In genomic region chr9:134671341-134672113, GRCh38 we compare ENCODE assay signal across 2 cellular contexts.
TF ChIP-seq lines count a peak whose summit lies in the region.

No MANE protein-coding gene starts in this region.

TF ChIP-seq in HEK293, 187 proteins besides CTCF, POLR2A, EP300 and RAD21:
- 0 out of 2 replicates have a peak, but pooled peaks have one; percentile 21 for TF ChIP-seq ZIC2 (tag by site-specific recombination; IDR thresholded peaks at IDR 0.05)
- TF ChIP-seq ZFP41 (tag by site-specific recombination; IDR thresholded peaks at IDR 0.05; ENCODE audit: borderline replicate concordance) = no peak

TF ChIP-seq in H1, 55 proteins besides CTCF, POLR2A, EP300 and RAD21:
- no peak for TF ChIP-seq SAP30 (IDR thresholded peaks at IDR 0.05; ENCODE audit: insufficient read depth, insufficient replicate concordance, low read length)
- TF ChIP-seq BACH1 (IDR thresholded peaks at IDR 0.05; ENCODE audit: low read length) = no peak
- no peak for TF ChIP-seq SUZ12 (IDR thresholded peaks at IDR 0.05; ENCODE audit: low read length)
- TF ChIP-seq TAF1 (IDR thresholded peaks at IDR 0.05; ENCODE audit: low read depth, low read length) = no peak
- no peak for TF ChIP-seq ASH2L (IDR thresholded peaks at IDR 0.05; ENCODE audit: low read length)
- TF ChIP-seq EGR1 (IDR thresholded peaks at IDR 0.05; ENCODE audit: borderline replicate concordance, low read depth, low read length) = no peak
- no peak for TF ChIP-seq TCF12 (IDR thresholded peaks at IDR 0.05; ENCODE audit: low read depth, low read length)
- no peak for TF ChIP-seq TAF7 (optimal IDR thresholded peaks at IDR 0.05; ENCODE audit: borderline replicate concordance, low read depth, low read length)
- TF ChIP-seq CBX5 (IDR thresholded peaks at IDR 0.05; ENCODE audit: low read depth, low read length) = no peak
- no peak for TF ChIP-seq NRF1 (IDR thresholded peaks at IDR 0.05; ENCODE audit: low read depth, low read length)
- no peak for TF ChIP-seq CHD1 (IDR thresholded peaks at IDR 0.05; ENCODE audit: low read depth, low read length)
- TF ChIP-seq ZNF274 (IDR thresholded peaks at IDR 0.05; ENCODE audit: borderline replicate concordance, extremely low read depth, low read length) = no peak
- no peak for TF ChIP-seq KDM4A (IDR thresholded peaks at IDR 0.05; ENCODE audit: low read depth, low read length, severe bottlenecking)
- TF ChIP-seq POLR2AphosphoS5 (IDR thresholded peaks at IDR 0.05; ENCODE audit: low read depth, low read length) = no peak
- no peak for TF ChIP-seq SP4 (IDR thresholded peaks at IDR 0.05; ENCODE audit: low read length)
- TF ChIP-seq BCL11A (IDR thresholded peaks at IDR 0.05; ENCODE audit: low read depth in 2 of 2, low read length in 2 of 2) = no peak
- no peak for TF ChIP-seq PHF8 (conservative IDR thresholded peaks at IDR 0.05; ENCODE audit: low read depth, low read length)
- TF ChIP-seq SP2 (IDR thresholded peaks at IDR 0.05; ENCODE audit: low read length) = no peak
TF ChIP-seq in H1: peak in this region for 0.
